ENCODE assay signal across 18 cellular contexts in the genomic region with DNA sequence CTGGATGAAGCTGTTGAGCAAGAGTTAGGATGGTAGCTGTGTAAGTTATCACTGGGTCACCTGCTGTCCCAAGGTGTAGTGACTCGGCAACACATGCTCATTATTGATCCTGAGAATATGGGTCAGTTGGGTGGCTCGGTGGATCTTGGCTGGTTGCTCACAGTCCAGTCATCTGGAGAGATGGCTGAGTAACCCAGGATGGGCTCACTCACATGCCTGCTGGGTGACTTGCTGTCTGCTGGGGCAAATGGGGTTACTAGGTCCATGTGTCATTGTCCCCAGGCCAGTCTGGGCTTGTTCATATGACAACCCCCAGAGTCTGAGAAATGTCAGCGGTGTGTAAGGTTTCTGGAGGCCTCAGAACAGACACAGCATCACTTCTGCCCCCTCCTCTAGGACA.
"Had no signal": no experiment of that assay in that cellular context is flagged by ENCODE, and none has a peak within 500 bp of the region (broad histone marks: within the 10 kb centered on the region; RNA-seq: fewer than 3 reads in every experiment).

No MANE protein-coding gene starts in this region.

- H3K9me3 ChIP-seq: mucosa of descending colon, suprapubic skin had no signal

- H3K36me3 ChIP-seq: left lung, suprapubic skin had no signal

- H3K27ac ChIP-seq: left lung, suprapubic skin had no signal

- H3K4me1 Mint-ChIP-seq: activated B cell treated with CpG ODN at 0.5 μM for 24 hours; activated naive CD8-positive, alpha-beta T cell treated with anti-CD3 and anti-CD28 coated beads, Interleukin-2, amount 10 ng/mL, durations not matched to agents 7 days and 5 days; memory B cell; naive thymus-derived CD4-positive, alpha-beta T cell had no signal

- DNase-seq: activated B cell treated with CpG ODN at 0.5 μM for 24 hours; activated CD4-positive, alpha-beta T cell treated with anti-CD3 and anti-CD28 coated beads, Interleukin-2, amount 50 U/mL, for 48 hours; activated CD8-positive, alpha-beta memory T cell treated with anti-CD3 and anti-CD28 coated beads, Interleukin-2, amount 50 U/mL, for 4 hours; activated naive CD8-positive, alpha-beta T cell treated with anti-CD3 and anti-CD28 coated beads, Interleukin-2, amount 10 ng/mL, durations not matched to agents 7 days and 5 days; aorta; cerebellar nuclear complex; effector CD8-positive, alpha-beta T cell; left lung; mucosa of descending colon; naive thymus-derived CD4-positive, alpha-beta T cell; posterior cingulate gyrus; stimulated activated CD4-positive, alpha-beta T cell treated with anti-CD3 and anti-CD28 coated beads, Interleukin-15, amount 100 ng/mL, for 24 hours; stimulated activated CD4-positive, alpha-beta T cell treated with anti-CD3 and anti-CD28 coated beads, Interleukin-4, amount 100 ng/mL, for 24 hours; stimulated activated naive CD4-positive, alpha-beta T cell treated with Interleukin-2 at 50 U/mL for 16 hours; trophoblast cell had no signal

- H3K36me3 Mint-ChIP-seq: activated naive CD8-positive, alpha-beta T cell treated with anti-CD3 and anti-CD28 coated beads, Interleukin-2, amount 10 ng/mL, durations not matched to agents 7 days and 5 days; memory B cell; naive thymus-derived CD4-positive, alpha-beta T cell had no signal

- H3K27ac Mint-ChIP-seq: activated B cell treated with CpG ODN at 0.5 μM for 24 hours; activated naive CD8-positive, alpha-beta T cell treated with anti-CD3 and anti-CD28 coated beads, Interleukin-2, amount 10 ng/mL, durations not matched to agents 7 days and 5 days; memory B cell; naive thymus-derived CD4-positive, alpha-beta T cell; T-helper 2 cell treated with Interferon-gamma antibody and Interleukin-4, amounts not matched to agents 5 μg/mL and 100 μg/mL, for 36 hours had no signal

- H3K9me3 Mint-ChIP-seq: activated B cell treated with CpG ODN at 0.5 μM for 24 hours; activated naive CD8-positive, alpha-beta T cell treated with anti-CD3 and anti-CD28 coated beads, Interleukin-2, amount 10 ng/mL, durations not matched to agents 7 days and 5 days; memory B cell; T-helper 2 cell treated with Interferon-gamma antibody and Interleukin-4, amounts not matched to agents 5 μg/mL and 100 μg/mL, for 36 hours had no signal

- H3K4me3 ChIP-seq: left lung, mucosa of descending colon, suprapubic skin had no signal

- H3K4me1 ChIP-seq: left lung, suprapubic skin had no signal

- H3K27me3 Mint-ChIP-seq: activated B cell treated with CpG ODN at 0.5 μM for 24 hours; activated naive CD8-positive, alpha-beta T cell treated with anti-CD3 and anti-CD28 coated beads, Interleukin-2, amount 10 ng/mL, durations not matched to agents 7 days and 5 days had no signal

- H3K4me3 Mint-ChIP-seq: activated B cell treated with CpG ODN at 0.5 μM for 24 hours; activated naive CD8-positive, alpha-beta T cell treated with anti-CD3 and anti-CD28 coated beads, Interleukin-2, amount 10 ng/mL, durations not matched to agents 7 days and 5 days; memory B cell; naive thymus-derived CD4-positive, alpha-beta T cell; T-helper 2 cell treated with Interferon-gamma antibody and Interleukin-4, amounts not matched to agents 5 μg/mL and 100 μg/mL, for 36 hours had no signal
